In the genomic region with DNA sequence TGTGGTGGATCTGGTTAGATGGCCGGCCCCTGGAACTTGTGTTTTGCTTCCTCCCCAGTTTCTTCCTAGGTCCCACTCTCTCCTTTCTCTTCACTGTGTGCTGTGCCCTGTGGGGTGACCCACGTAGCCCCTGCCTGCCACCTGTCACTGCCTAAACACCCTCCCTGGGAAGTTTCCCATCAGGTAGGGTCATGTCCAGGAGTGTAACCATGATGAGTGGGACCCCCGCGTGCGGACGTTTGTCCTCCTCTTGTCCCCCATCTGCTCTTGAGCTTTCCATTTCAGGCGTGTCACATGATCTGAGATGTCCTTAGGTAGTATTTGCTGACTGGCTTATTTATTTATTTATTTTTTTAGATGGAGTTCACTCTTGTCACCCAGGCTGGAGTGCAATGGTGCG, we compare ENCODE assay signal across 10 cellular contexts.
DNase-seq lines count a peak whose midpoint lies in the region; ATAC-seq, FAIRE-seq and TF ChIP-seq lines count a peak whose summit lies in the region.
"Had no signal": no experiment of that assay in that cellular context is flagged by ENCODE, and none has a peak within 500 bp of the region (broad histone marks: within the 10 kb centered on the region; RNA-seq: fewer than 3 reads in every experiment).

No MANE protein-coding gene starts in this region.

- H3K4me3 Mint-ChIP-seq in astrocyte (ENCODE audit: unreplicated experiment): no peak overlapping the region
- peak overlapping the region; percentile 2 to 80 (median 70) for H3K4me3 Mint-ChIP-seq in naive thymus-derived CD4-positive, alpha-beta T cell

- peaks cover 91% of the 10 kb centered on the region for H3K79me2 ChIP-seq in astrocyte (ENCODE audit: insufficient read depth, low read length)

- peak overlapping the region; percentile 11 for H3K9ac ChIP-seq in astrocyte (ENCODE audit: low read length)

- ATAC-seq in heart left ventricle (no peak), Right ventricle myocardium superior (ENCODE audit: poor library complexity) (no peak), upper lobe of left lung (ENCODE audit: low FRiP score in 2 of 2) (no peak), HG03280 (IDR thresholded peaks at IDR 0.05; ENCODE audit: unreplicated experiment) (no peak)
- ATAC-seq in naive thymus-derived CD4-positive, alpha-beta T cell: no peak

- H3K9me3 ChIP-seq in heart left ventricle: no peaks in the 10 kb centered on the region
- no peaks in the 10 kb centered on the region for H3K9me3 ChIP-seq in astrocyte (ENCODE audit: insufficient read depth, low read depth, low read length)
- H3K9me3 ChIP-seq in naive thymus-derived CD4-positive, alpha-beta T cell (ENCODE audit: control insufficient read depth in 2 of 3, low read length in 3 of 3): no peaks in the 10 kb centered on the region
- no peaks in the 10 kb centered on the region for H3K9me3 ChIP-seq in upper lobe of left lung

- no peaks in the 10 kb centered on the region for H3K9me3 Mint-ChIP-seq in astrocyte (ENCODE audit: unreplicated experiment)
- H3K9me3 Mint-ChIP-seq in naive thymus-derived CD4-positive, alpha-beta T cell: peaks cover 0 to 13% (median 0%) of the 10 kb centered on the region in 11 donors

- no peak for TF ChIP-seq CTCF in heart left ventricle (IDR thresholded peaks at IDR 0.05)
- no peak for TF ChIP-seq CTCF in astrocyte (IDR thresholded peaks at IDR 0.05; ENCODE audit: insufficient read depth, low read depth, low read length)
- no peak for TF ChIP-seq CTCF in upper lobe of left lung (IDR thresholded peaks at IDR 0.05)

- CTCF ChIA-PET in naive thymus-derived CD4-positive, alpha-beta T cell (lab: Charles Lee): interaction anchor here (0.7 kb wide), 1 partner anchor 109 kb away, joined by 3 read pairs; no protein-coding TSS in a partner anchor

- POLR2A ChIA-PET in naive thymus-derived CD4-positive, alpha-beta T cell (lab: Charles Lee): interaction anchor here (1.8 to 2.2 kb wide), 2 partner anchors 17 to 22 kb away, joined by 5 to 8 read pairs; no protein-coding TSS in a partner anchor

- H3K27me3 ChIP-seq in heart left ventricle (no peaks in the 10 kb centered on the region), astrocyte (ENCODE audit: insufficient read depth, low read length) (no peaks in the 10 kb centered on the region), upper lobe of left lung (no peaks in the 10 kb centered on the region)
- no peaks in the 10 kb centered on the region for H3K27me3 ChIP-seq in naive thymus-derived CD4-positive, alpha-beta T cell (ENCODE audit: control insufficient read depth in 2 of 2, insufficient read depth in 2 of 2, low read length in 2 of 2)

- DNase-seq in heart left ventricle (no peak), Right ventricle myocardium superior (no peak), astrocyte (ENCODE audit: low read depth) (no peak), upper lobe of left lung (no peak), DMS 273 (lab: John Stamatoyannopoulos, UW; ENCODE audit: unreplicated experiment) (no peak)
- DNase-seq in naive thymus-derived CD4-positive, alpha-beta T cell: no peak
- DNase-seq in stimulated activated CD4-positive, alpha-beta T cell treated with anti-CD3 and anti-CD28 coated beads, Interleukin-2, amount 100 ng/mL, for 24 hours: no peak
- DNase-seq: NCI-H2171 had no signal

- H3K4me1 ChIP-seq in heart left ventricle: peaks cover 18 to 68% (median 46%) of the 10 kb centered on the region in 12 donors
- H3K4me1 ChIP-seq in astrocyte (ENCODE audit: insufficient read depth, low read length): peaks cover 36% of the 10 kb centered on the region
- peaks cover 6 to 76% of the 10 kb centered on the region in 2 donors for H3K4me1 ChIP-seq in naive thymus-derived CD4-positive, alpha-beta T cell (ENCODE audit: control insufficient read depth in 2 of 2, insufficient read depth in 2 of 2, low read length in 2 of 2)
- H3K4me1 ChIP-seq in upper lobe of left lung: peaks cover 17 to 30% (median 25%) of the 10 kb centered on the region in 4 donors

- H3K4me2 ChIP-seq in astrocyte (ENCODE audit: low read length): no peak overlapping the region

- H2AFZ ChIP-seq in astrocyte (ENCODE audit: low read depth, low read length): no peak overlapping the region

- H3K4me3 ChIP-seq in heart left ventricle: no peak overlapping the region
- no peak overlapping the region for H3K4me3 ChIP-seq in astrocyte (ENCODE audit: insufficient read depth, low read depth, low read length)
- H3K4me3 ChIP-seq in naive thymus-derived CD4-positive, alpha-beta T cell (ENCODE audit: low read length): no peak overlapping the region
- no peak overlapping the region for H3K4me3 ChIP-seq in upper lobe of left lung

- H3K27ac Mint-ChIP-seq in astrocyte (ENCODE audit: unreplicated experiment): peak overlapping the region; percentile 9
- peak overlapping the region; percentile 81 to 100 (median 96) for H3K27ac Mint-ChIP-seq in naive thymus-derived CD4-positive, alpha-beta T cell

- 90 to 93% (median 93%) methylated on average over 8 of the region's 8 CpGs for WGBS in heart left ventricle, 4 donors
- 96 to 98% methylated on average over 8 of the region's 8 CpGs for WGBS in upper lobe of left lung, 2 donors

- H4K20me1 ChIP-seq in astrocyte (ENCODE audit: insufficient read depth, low read length): peaks cover 80% of the 10 kb centered on the region

- H3K36me3 Mint-ChIP-seq in astrocyte (ENCODE audit: low read depth, unreplicated experiment): peaks cover 24% of the 10 kb centered on the region
- peaks cover 0 to 69% (median 4%) of the 10 kb centered on the region in 5 donors for H3K36me3 Mint-ChIP-seq in naive thymus-derived CD4-positive, alpha-beta T cell

- no peaks in the 10 kb centered on the region for H3K27me3 Mint-ChIP-seq in astrocyte (ENCODE audit: low read depth, unreplicated experiment)
- no peaks in the 10 kb centered on the region for H3K27me3 Mint-ChIP-seq in naive thymus-derived CD4-positive, alpha-beta T cell

- no peak for TF ChIP-seq EP300 in upper lobe of left lung (IDR thresholded peaks at IDR 0.05)

- H3K36me3 ChIP-seq in heart left ventricle (peaks cover 0 to 20% (median 0%) of the 10 kb centered on the region in 9 donors), astrocyte (ENCODE audit: insufficient read depth, low read length) (peaks cover 4% of the 10 kb centered on the region), upper lobe of left lung (peaks cover 0 to 11% (median 5%) of the 10 kb centered on the region in 4 donors)
- H3K36me3 ChIP-seq in naive thymus-derived CD4-positive, alpha-beta T cell (ENCODE audit: control insufficient read depth in 2 of 3, insufficient read depth in 3 of 3, low read length in 3 of 3): peaks cover 0 to 7% (median 0%) of the 10 kb centered on the region in 3 experiments

- TF ChIP-seq POLR2A in heart left ventricle (IDR thresholded peaks at IDR 0.05) (no peak), upper lobe of left lung (IDR thresholded peaks at IDR 0.05) (no peak)

- no peak for FAIRE-seq in astrocyte (lab: Jason Lieb, UNC)
- FAIRE-seq: frontal cortex had no signal

- H3K4me1 Mint-ChIP-seq in astrocyte (ENCODE audit: low read depth, unreplicated experiment): peaks cover 53% of the 10 kb centered on the region
- H3K4me1 Mint-ChIP-seq in naive thymus-derived CD4-positive, alpha-beta T cell: peaks cover 58 to 96% (median 91%) of the 10 kb centered on the region in 7 donors

- H3K27ac ChIP-seq in heart left ventricle (peak overlapping the region; percentile 74 to 94 (median 84)), astrocyte (ENCODE audit: low read depth, low read length) (peak overlapping the region; percentile 96), upper lobe of left lung (peak overlapping the region; percentile 57 to 84 (median 64))
- peak overlapping the region; percentile 75 for H3K27ac ChIP-seq in naive thymus-derived CD4-positive, alpha-beta T cell (ENCODE audit: low read depth, low read length)

- intact Hi-C loops in heart left ventricle (cut with DNase I) (loop anchor here in 4 of 10 donors (2.0 to 10.0 kb wide), 4 partner anchors 36 to 262 kb away; a partner anchor contains a TSS), Right ventricle myocardium superior (cut with DNase I) (no loop called here)
- intact Hi-C loops in naive thymus-derived CD4-positive, alpha-beta T cell (cut with micrococcal nuclease): no loop called here
